In the genomic region with DNA sequence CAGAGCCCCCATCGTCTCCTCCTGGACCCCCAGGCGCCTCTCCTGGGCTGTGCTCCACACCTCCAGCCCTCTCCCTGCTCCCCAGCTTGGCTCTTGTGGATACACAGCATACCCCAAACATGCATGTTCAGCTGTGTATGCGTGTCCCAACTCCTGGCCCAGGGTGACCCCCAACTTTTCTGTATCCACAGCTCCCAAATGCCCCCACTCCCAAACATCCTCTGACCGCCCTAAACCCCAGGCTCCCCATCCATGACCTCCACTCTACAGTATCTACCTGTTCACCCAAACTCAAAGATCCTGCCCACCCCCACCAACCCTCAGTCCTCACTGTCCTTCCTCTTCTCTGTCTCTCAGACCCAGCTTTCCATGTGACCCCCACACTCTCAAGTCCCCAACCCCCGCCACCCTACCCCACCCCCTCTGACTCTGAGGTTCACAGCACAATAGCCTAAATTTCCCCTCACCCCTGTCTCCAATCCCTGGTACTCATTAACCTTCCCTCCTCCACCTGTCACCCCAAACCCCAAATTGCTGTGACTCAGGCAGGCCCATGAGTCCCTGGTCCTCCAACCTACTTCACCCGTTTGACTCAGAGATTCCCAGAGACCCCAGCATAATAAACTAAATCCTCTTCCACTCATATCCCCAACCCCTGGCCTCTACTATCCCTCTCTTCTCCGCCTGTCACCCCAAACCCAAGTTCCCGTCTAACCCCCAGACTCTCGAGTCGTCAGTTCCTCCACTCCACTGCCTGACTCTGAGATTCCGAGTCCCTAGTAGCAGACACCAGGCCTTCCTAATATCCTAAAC, we compare ENCODE assay signal across 8 cellular contexts. TPM values are rescaled to one million over a fixed set of nuclear protein-coding genes. Genes with fewer than 3 reads are reported as not detected.
DNase-seq lines count a peak whose midpoint lies in the region; ATAC-seq and TF ChIP-seq lines count a peak whose summit lies in the region.

No MANE protein-coding gene starts in this region.

- H3K27me3 Mint-ChIP-seq in CD4-positive, alpha-beta T cell = no peaks in the 10 kb centered on the region
- peaks cover 25% of the 10 kb centered on the region for H3K27me3 Mint-ChIP-seq in endothelial cell (ENCODE audit: unreplicated experiment)

- DNase-seq in CD4-positive, alpha-beta T cell = no peak
- no peak for DNase-seq in OCI-LY7 (ENCODE audit: low spot score)
- no peak for DNase-seq in endothelial cell (ENCODE audit: low spot score)
- no peak for DNase-seq in neuronal stem cell (ENCODE audit: low spot score)
- DNase-seq in hepatic stellate cell (ENCODE audit: low spot score) = no peak
- no peak for DNase-seq in UCSD-AML1 (lab: John Stamatoyannopoulos, UW; ENCODE audit: unreplicated experiment)

- H3K9me3 Mint-ChIP-seq in CD4-positive, alpha-beta T cell = no peaks in the 10 kb centered on the region
- H3K9me3 Mint-ChIP-seq in endothelial cell (ENCODE audit: unreplicated experiment) = no peaks in the 10 kb centered on the region

- WGBS in neuronal stem cell (ENCODE audit: extremely low coverage in 2 of 2, insufficient read length in 2 of 2, insufficient replicate concordance in 1 of 2), 2 donors = 100% methylated on average over 1 of the region's 11 CpGs; no CpG with 5 or more reads in 1 of the 2 donors

- no peak overlapping the region for H3K4ac ChIP-seq in neuronal stem cell (ENCODE audit: low read length)

- peaks cover 4% of the 10 kb centered on the region for H3K79me1 ChIP-seq in neuronal stem cell (ENCODE audit: low read depth, low read length)

- POLR2A ChIA-PET in CD4-positive, alpha-beta T cell (lab: Charles Lee) = interaction anchor here (2.4 to 3.2 kb wide), 2 partner anchors 13 to 37 kb away, joined by 22 to 29 read pairs; a partner anchor contains a TSS
- POLR2A ChIA-PET in OCI-LY7 (lab: Charles Lee) = no interaction called here

- no peak overlapping the region for H4K8ac ChIP-seq in neuronal stem cell (ENCODE audit: low read depth, low read length)

- H3K4me3 Mint-ChIP-seq in CD4-positive, alpha-beta T cell = peak overlapping the region; percentile 93
- H3K4me3 Mint-ChIP-seq in endothelial cell (ENCODE audit: unreplicated experiment) = peak overlapping the region; percentile 98

- no peak overlapping the region for H4K91ac ChIP-seq in neuronal stem cell (ENCODE audit: low read depth, low read length, poor library complexity)

- no peak overlapping the region for H2BK12ac ChIP-seq in neuronal stem cell (ENCODE audit: low read length)

- ATAC-seq in CD4-positive, alpha-beta T cell (ENCODE audit: poor library complexity) = no peak
- no peak for ATAC-seq in HG03095 (IDR thresholded peaks at IDR 0.05; ENCODE audit: unreplicated experiment)
- ATAC-seq in HG03571 (IDR thresholded peaks at IDR 0.05; ENCODE audit: unreplicated experiment) = no peak

- peak overlapping the region; percentile 98 for H3K9ac ChIP-seq in neuronal stem cell (ENCODE audit: low read depth, low read length, poor library complexity)

- H3K18ac ChIP-seq in neuronal stem cell (ENCODE audit: low read length) = no peak overlapping the region

- peak overlapping the region; percentile 89 for H2AK5ac ChIP-seq in neuronal stem cell (ENCODE audit: low read depth, low read length)

- no TSS peak for BruUV-seq in OCI-LY7 (replicated peaks; lab: Mats Ljungman, UMichigan)

- H3K4me1 Mint-ChIP-seq in CD4-positive, alpha-beta T cell (ENCODE audit: low read depth) = peaks cover 85% of the 10 kb centered on the region
- peaks cover 34% of the 10 kb centered on the region for H3K4me1 Mint-ChIP-seq in endothelial cell (ENCODE audit: unreplicated experiment)

- H3K27ac Mint-ChIP-seq in CD4-positive, alpha-beta T cell = peak overlapping the region; percentile 96
- H3K27ac Mint-ChIP-seq in endothelial cell (ENCODE audit: unreplicated experiment) = peak overlapping the region; percentile 89

- intact Hi-C loops in CD4-positive, alpha-beta T cell (cut with DNase I, micrococcal nuclease) = loop anchor here in 1 of 2 experiments (1.0 kb wide), 1 partner anchor 13 kb away; a partner anchor contains a TSS
- intact Hi-C loops in OCI-LY7 (cut with micrococcal nuclease; ENCODE audit: unreplicated experiment) = no loop called here

- H3K9me2 ChIP-seq in OCI-LY7 (ENCODE audit: insufficient read depth, low read length) = no peaks in the 10 kb centered on the region

- peaks cover 62% of the 10 kb centered on the region for H3K36me3 Mint-ChIP-seq in CD4-positive, alpha-beta T cell (ENCODE audit: low read depth)
- H3K36me3 Mint-ChIP-seq in endothelial cell (ENCODE audit: low read depth, unreplicated experiment) = peaks cover 34% of the 10 kb centered on the region

- no peak overlapping the region for H2AFZ ChIP-seq in OCI-LY7 (ENCODE audit: low read length)
- H2AFZ ChIP-seq in neuronal stem cell (ENCODE audit: low read length) = no peak overlapping the region

- peaks cover 41% of the 10 kb centered on the region for H3K4me1 ChIP-seq in OCI-LY7 (ENCODE audit: insufficient read depth, low read length, poor library complexity, severe bottlenecking)
- peaks cover 19 to 28% of the 10 kb centered on the region in 2 donors for H3K4me1 ChIP-seq in neuronal stem cell (ENCODE audit: control insufficient read depth in 2 of 2, insufficient read depth in 1 of 2, low read depth in 1 of 2, low read length in 2 of 2)

- no peak overlapping the region for H2BK15ac ChIP-seq in neuronal stem cell (ENCODE audit: low read length)

- H4K20me1 ChIP-seq in OCI-LY7 (ENCODE audit: insufficient read depth, low read length) = 0 out of 2 replicates have a peak, but pooled peaks cover 4% of the 10 kb centered on the region

- H3K4me3 ChIP-seq in OCI-LY7 (ENCODE audit: low read depth, low read length, poor library complexity, severe bottlenecking) = peak overlapping the region; percentile 88
- H3K4me3 ChIP-seq in neuronal stem cell (ENCODE audit: low read length in 2 of 2) = peak overlapping the region; percentile 84 to 90

- H3K27me3 ChIP-seq in CD4-positive, alpha-beta T cell (ENCODE audit: control insufficient read depth, insufficient read depth, low read length) = no peaks in the 10 kb centered on the region
- peaks cover 0 to 9% (median 0%) of the 10 kb centered on the region in 3 experiments for H3K27me3 ChIP-seq in neuronal stem cell (ENCODE audit: control insufficient read depth in 3 of 3, insufficient read depth in 3 of 3, low read depth in 1 of 3, low read length in 3 of 3)

- H3K4me2 ChIP-seq in OCI-LY7 (ENCODE audit: low read length) = peak overlapping the region; percentile 83
- peak overlapping the region; percentile 75 for H3K4me2 ChIP-seq in neuronal stem cell (ENCODE audit: insufficient read depth, low read length, poor library complexity, severe bottlenecking)

- peak overlapping the region; percentile 94 for H3K23ac ChIP-seq in neuronal stem cell (ENCODE audit: low read depth, low read length, poor library complexity)

- H3K36me3 ChIP-seq in OCI-LY7 (ENCODE audit: insufficient read depth, low read length) = peaks cover 51% of the 10 kb centered on the region
- peaks cover 19 to 46% of the 10 kb centered on the region in 2 donors for H3K36me3 ChIP-seq in neuronal stem cell (replicated peaks in 1 of 2; ENCODE audit: control insufficient read depth in 2 of 2, insufficient read depth in 2 of 2, low read length in 2 of 2)

- H3K14ac ChIP-seq in neuronal stem cell (ENCODE audit: low read length) = peak overlapping the region; percentile 65

- H2BK120ac ChIP-seq in neuronal stem cell (ENCODE audit: low read depth, low read length) = peak overlapping the region; percentile 21

- peaks cover 26% of the 10 kb centered on the region for H3K79me2 ChIP-seq in OCI-LY7 (ENCODE audit: insufficient read depth, low read depth, low read length)

- peak overlapping the region; percentile 77 for H3K27ac ChIP-seq in CD4-positive, alpha-beta T cell (ENCODE audit: low read depth, low read length)
- H3K27ac ChIP-seq in OCI-LY7 (ENCODE audit: low read depth, low read length, poor library complexity, severe bottlenecking) = peak overlapping the region; percentile 89
- H3K27ac ChIP-seq in neuronal stem cell (replicated peaks; ENCODE audit: low read length) = peak overlapping the region; percentile 100

- CTCF ChIA-PET in CD4-positive, alpha-beta T cell (lab: Charles Lee) = interaction anchor here (1.4 kb wide), 1 partner anchor 43 kb away, joined by 4 read pairs; no protein-coding TSS in a partner anchor
- CTCF ChIA-PET in OCI-LY7 (lab: Charles Lee; ENCODE audit: unreplicated experiment) = interaction anchor here (0.8 kb wide), 1 partner anchor 37 kb away, joined by 3 read pairs; no protein-coding TSS in a partner anchor

- H2BK5ac ChIP-seq in neuronal stem cell (ENCODE audit: low read length) = peak overlapping the region; percentile 97

- H3K9me3 ChIP-seq in CD4-positive, alpha-beta T cell (ENCODE audit: control insufficient read depth, low read length) = no peaks in the 10 kb centered on the region
- H3K9me3 ChIP-seq in OCI-LY7 (ENCODE audit: low read length) (no peaks in the 10 kb centered on the region), neuronal stem cell (replicated peaks in 1 of 2; ENCODE audit: control insufficient read depth in 2 of 2, insufficient read depth in 1 of 2, low read depth in 1 of 2, low read length in 2 of 2) (peaks cover 0 to 4% of the 10 kb centered on the region in 2 donors)

- no peak for TF ChIP-seq CTCF in CD4-positive, alpha-beta T cell (IDR thresholded peaks at IDR 0.05)
- no peak for TF ChIP-seq CTCF in OCI-LY7 (conservative IDR thresholded peaks at IDR 0.05; ENCODE audit: low read length)
- TF ChIP-seq CTCF in endothelial cell (IDR thresholded peaks at IDR 0.05; ENCODE audit: unreplicated experiment) = no peak

RNA-seq across cellular contexts. Expression of a gene that starts 1.0 kb away (rescaled TPM):
- total RNA-seq in CD4-positive, alpha-beta T cell = 10 to 100 TPM; 29.0 to 31.0 TPM
- 101 and 105 TPM in 2 replicates for total RNA-seq in OCI-LY7 (2014; rRNA removed; shearing (Covaris generic))
- 117 and 130 TPM in 2 replicates for total RNA-seq in OCI-LY7 (2022)
- total RNA-seq in endothelial cell (ENCODE audit: unreplicated experiment) = 81.6 TPM
- polyA plus RNA-seq in neuronal stem cell (2013, experiment 1 of 2) = 86.2 TPM
- polyA plus RNA-seq in neuronal stem cell (2013, experiment 2 of 2) = 86.9 TPM

RNA-seq across cellular contexts. Expression of a gene that starts 2.6 kb away (rescaled TPM):
- 10 to 100 TPM; 60.5 to 62.4 TPM for total RNA-seq in CD4-positive, alpha-beta T cell
- total RNA-seq in OCI-LY7 (2014; rRNA removed; shearing (Covaris generic)) = 72.7 and 108 TPM in 2 replicates
- 101 and 112 TPM in 2 replicates for total RNA-seq in OCI-LY7 (2022)
- 130 TPM for total RNA-seq in endothelial cell (ENCODE audit: unreplicated experiment)
- 108 TPM for polyA plus RNA-seq in neuronal stem cell (2013, experiment 1 of 2)
- polyA plus RNA-seq in neuronal stem cell (2013, experiment 2 of 2) = 109 TPM

RNA-seq across cellular contexts. Expression of a gene that starts 13.6 kb away (rescaled TPM):
- 100 to 1,000 TPM; 549 to 553 TPM for total RNA-seq in CD4-positive, alpha-beta T cell
- 551 and 729 TPM in 2 replicates for total RNA-seq in OCI-LY7 (2014; rRNA removed; shearing (Covaris generic))
- total RNA-seq in OCI-LY7 (2022) = 601 and 603 TPM in 2 replicates
- total RNA-seq in endothelial cell (ENCODE audit: unreplicated experiment) = 457 TPM
- 759 TPM for polyA plus RNA-seq in neuronal stem cell (2013, experiment 1 of 2)
- polyA plus RNA-seq in neuronal stem cell (2013, experiment 2 of 2) = 741 TPM

RNA-seq across cellular contexts. Expression of a gene that starts 15.7 kb away (rescaled TPM):
- total RNA-seq in CD4-positive, alpha-beta T cell = 10 to 100 TPM; 21.0 to 21.1 TPM
- total RNA-seq in OCI-LY7 (2014; rRNA removed; shearing (Covaris generic)) = 20.7 and 30.0 TPM in 2 replicates
- total RNA-seq in OCI-LY7 (2022) = 39.1 and 41.1 TPM in 2 replicates
- total RNA-seq in endothelial cell (ENCODE audit: unreplicated experiment) = 18.6 TPM
- 17.1 TPM for polyA plus RNA-seq in neuronal stem cell (2013, experiment 1 of 2)
- 16.7 TPM for polyA plus RNA-seq in neuronal stem cell (2013, experiment 2 of 2)

RNA-seq across cellular contexts. Expression of a gene that starts 37.8 kb away (rescaled TPM):
- 1 to 10 TPM; 5.7 to 6.3 TPM for total RNA-seq in CD4-positive, alpha-beta T cell
- total RNA-seq in OCI-LY7 (2014; rRNA removed; shearing (Covaris generic)) = 6.7 and 10.7 TPM in 2 replicates
- 14.7 and 16.4 TPM in 2 replicates for total RNA-seq in OCI-LY7 (2022)
- 22.2 TPM for total RNA-seq in endothelial cell (ENCODE audit: unreplicated experiment)
- 14.3 TPM for polyA plus RNA-seq in neuronal stem cell (2013, experiment 1 of 2)
- 14.8 TPM for polyA plus RNA-seq in neuronal stem cell (2013, experiment 2 of 2)
